In the genomic region with DNA sequence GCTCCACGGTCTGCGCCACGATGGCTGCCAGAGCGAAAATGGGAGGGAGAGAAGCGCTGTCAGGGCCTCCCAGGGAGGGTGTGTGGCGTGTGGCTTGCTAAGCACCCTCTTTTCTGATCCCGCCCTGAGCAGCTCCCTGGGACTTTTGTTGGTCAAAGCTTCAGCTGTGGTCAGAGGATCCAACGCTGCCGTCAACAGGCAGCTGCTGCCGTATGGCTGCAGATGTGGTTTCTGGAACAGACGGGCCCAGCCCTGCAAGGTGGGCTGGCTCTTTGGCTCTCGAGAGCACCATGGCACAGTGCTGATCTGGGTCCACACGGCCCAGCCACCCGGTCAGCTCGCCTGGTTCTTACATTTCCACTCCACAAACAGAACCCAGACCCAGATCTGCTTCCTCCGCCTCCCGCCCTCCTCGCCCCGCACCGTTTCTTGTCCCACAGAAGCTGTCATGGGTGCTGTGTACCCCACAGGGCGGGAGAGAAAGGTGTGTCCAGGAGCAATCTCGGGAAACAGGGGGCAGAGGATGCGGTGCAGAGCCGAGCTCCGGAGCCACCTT, we compare ENCODE assay signal across 16 cellular contexts.
DNase-seq lines count a peak whose midpoint lies in the region; TF ChIP-seq lines count a peak whose summit lies in the region.
"Had no signal": no experiment of that assay in that cellular context is flagged by ENCODE, and none has a peak within 500 bp of the region (broad histone marks: within the 10 kb centered on the region; RNA-seq: fewer than 3 reads in every experiment).

No MANE protein-coding gene starts in this region.

- H3K27ac Mint-ChIP-seq in activated CD4-positive, alpha-beta memory T cell treated with anti-CD3 and anti-CD28 coated beads for 36 hours, result no peak overlapping the region
- no peak overlapping the region for H3K27ac Mint-ChIP-seq in activated CD4-positive, alpha-beta memory T cell treated with anti-CD3 and anti-CD28 coated beads, Interleukin-2, amount 10 ng/mL, durations not matched to agents 7 days and 5 days
- H3K27ac Mint-ChIP-seq in neural progenitor cell, result no peak overlapping the region

- no peaks in the 10 kb centered on the region for H3K9me3 ChIP-seq in Peyer's patch
- H3K9me3 ChIP-seq in sigmoid colon, result no peaks in the 10 kb centered on the region
- H3K9me3 ChIP-seq in neural progenitor cell (ENCODE audit: low read depth), result no peaks in the 10 kb centered on the region
- H3K9me3 ChIP-seq: A549, pancreas had no signal

- H3K4me3 Mint-ChIP-seq in activated CD4-positive, alpha-beta memory T cell treated with anti-CD3 and anti-CD28 coated beads for 36 hours, result no peak overlapping the region
- no peak overlapping the region for H3K4me3 Mint-ChIP-seq in activated CD4-positive, alpha-beta memory T cell treated with anti-CD3 and anti-CD28 coated beads, Interleukin-2, amount 10 ng/mL, durations not matched to agents 7 days and 5 days
- H3K4me3 Mint-ChIP-seq in neural progenitor cell, result no peak overlapping the region

- H3K36me3 ChIP-seq in Peyer's patch, result no peaks in the 10 kb centered on the region
- no peaks in the 10 kb centered on the region for H3K36me3 ChIP-seq in sigmoid colon
- no peaks in the 10 kb centered on the region for H3K36me3 ChIP-seq in neural progenitor cell
- H3K36me3 ChIP-seq: pancreas had no signal

- peak; percentile 3 for DNase-seq in activated CD4-positive, alpha-beta memory T cell treated with anti-CD3 and anti-CD28 coated beads for 36 hours
- no peak for DNase-seq in activated CD4-positive, alpha-beta memory T cell treated with anti-CD3 and anti-CD28 coated beads, Interleukin-2, amount 10 ng/mL, durations not matched to agents 7 days and 5 days
- DNase-seq in Peyer's patch (peak in 2 of 3 donors; percentile 17 to 23), cardiac septum (ENCODE audit: low spot score) (peak; percentile 71), sigmoid colon (peak; percentile 33), neural progenitor cell (ENCODE audit: low spot score) (no peak), NCI-H82 (lab: John Stamatoyannopoulos, UW) (no peak), superior temporal gyrus (ENCODE audit: extremely low spot score) (no peak)
- DNase-seq: central memory CD4-positive, alpha-beta T cell; DMS79 treated with DMSO at 0.1 percent for 48 hours; NCI-H69; stimulated activated naive CD4-positive, alpha-beta T cell had no signal

- H3K27me3 Mint-ChIP-seq in activated CD4-positive, alpha-beta memory T cell treated with anti-CD3 and anti-CD28 coated beads for 36 hours, result peaks cover 15% of the 10 kb centered on the region
- H3K27me3 Mint-ChIP-seq in activated CD4-positive, alpha-beta memory T cell treated with anti-CD3 and anti-CD28 coated beads, Interleukin-2, amount 10 ng/mL, durations not matched to agents 7 days and 5 days, result peaks cover 2% of the 10 kb centered on the region
- H3K27me3 Mint-ChIP-seq in neural progenitor cell (ENCODE audit: insufficient read depth, low read depth), result peaks cover 8% of the 10 kb centered on the region

- TF ChIP-seq CTCF in Peyer's patch (IDR thresholded peaks at IDR 0.05) (no peak), sigmoid colon (IDR thresholded peaks at IDR 0.05) (no peak), neural progenitor cell (IDR thresholded peaks at IDR 0.05) (no peak)

- no peak for TF ChIP-seq POLR2A in Peyer's patch (IDR thresholded peaks at IDR 0.05)
- TF ChIP-seq POLR2A in sigmoid colon (IDR thresholded peaks at IDR 0.05), result no peak

- H3K4me3 ChIP-seq in Peyer's patch (no peak overlapping the region), sigmoid colon (no peak overlapping the region), neural progenitor cell (no peak overlapping the region)
- H3K4me3 ChIP-seq: A549, K562, pancreas, smooth muscle cell had no signal

- no peaks in the 10 kb centered on the region for H3K36me3 Mint-ChIP-seq in activated CD4-positive, alpha-beta memory T cell treated with anti-CD3 and anti-CD28 coated beads for 36 hours
- H3K36me3 Mint-ChIP-seq in activated CD4-positive, alpha-beta memory T cell treated with anti-CD3 and anti-CD28 coated beads, Interleukin-2, amount 10 ng/mL, durations not matched to agents 7 days and 5 days (ENCODE audit: low read depth), result no peaks in the 10 kb centered on the region
- no peaks in the 10 kb centered on the region for H3K36me3 Mint-ChIP-seq in neural progenitor cell

- intact Hi-C loops in activated CD4-positive, alpha-beta memory T cell treated with anti-CD3 and anti-CD28 coated beads for 36 hours (cut with micrococcal nuclease), result no loop called here
- intact Hi-C loops in cardiac septum (cut with DNase I), result no loop called here
- intact Hi-C loops in sigmoid colon (cut with DNase I), result no loop called here

- H3K27me3 ChIP-seq in Peyer's patch (no peaks in the 10 kb centered on the region), sigmoid colon (peaks cover 0 to 83% (median 34%) of the 10 kb centered on the region in 3 donors), neural progenitor cell (peaks cover 13% of the 10 kb centered on the region)
- H3K27me3 ChIP-seq: pancreas had no signal

- no peak for TF ChIP-seq EP300 in sigmoid colon (IDR thresholded peaks at IDR 0.05)

- H3K4me1 ChIP-seq in Peyer's patch, result no peaks in the 10 kb centered on the region
- H3K4me1 ChIP-seq in sigmoid colon, result no peaks in the 10 kb centered on the region
- no peaks in the 10 kb centered on the region for H3K4me1 ChIP-seq in neural progenitor cell
- H3K4me1 ChIP-seq: A549, pancreas had no signal

- H3K9ac ChIP-seq in neural progenitor cell, result no peak overlapping the region

- no peaks in the 10 kb centered on the region for H3K4me1 Mint-ChIP-seq in activated CD4-positive, alpha-beta memory T cell treated with anti-CD3 and anti-CD28 coated beads for 36 hours (ENCODE audit: low read depth)
- H3K4me1 Mint-ChIP-seq in activated CD4-positive, alpha-beta memory T cell treated with anti-CD3 and anti-CD28 coated beads, Interleukin-2, amount 10 ng/mL, durations not matched to agents 7 days and 5 days, result no peaks in the 10 kb centered on the region
- H3K4me1 Mint-ChIP-seq in neural progenitor cell, result no peaks in the 10 kb centered on the region

- H3K9me3 Mint-ChIP-seq in activated CD4-positive, alpha-beta memory T cell treated with anti-CD3 and anti-CD28 coated beads for 36 hours, result no peaks in the 10 kb centered on the region
- no peaks in the 10 kb centered on the region for H3K9me3 Mint-ChIP-seq in activated CD4-positive, alpha-beta memory T cell treated with anti-CD3 and anti-CD28 coated beads, Interleukin-2, amount 10 ng/mL, durations not matched to agents 7 days and 5 days
- no peaks in the 10 kb centered on the region for H3K9me3 Mint-ChIP-seq in neural progenitor cell

- WGBS in sigmoid colon, 2 donors, result 76 to 77% methylated on average over 25 of the region's 25 CpGs

- no peaks in the 10 kb centered on the region for H4K20me1 ChIP-seq in neural progenitor cell (ENCODE audit: low read depth)

- POLR2A ChIA-PET in activated CD4-positive, alpha-beta memory T cell treated with anti-CD3 and anti-CD28 coated beads for 36 hours (lab: Charles Lee), result no interaction called here
- POLR2A ChIA-PET in activated CD4-positive, alpha-beta memory T cell treated with anti-CD3 and anti-CD28 coated beads, Interleukin-2, amount 10 ng/mL, durations not matched to agents 7 days and 5 days (lab: Charles Lee), result no interaction called here

- no peaks in the 10 kb centered on the region for H3K79me2 ChIP-seq in neural progenitor cell (ENCODE audit: low read depth)

- no peaks in the 10 kb centered on the region for H3F3A ChIP-seq in neural progenitor cell (ENCODE audit: low read depth)

- H2AFZ ChIP-seq in neural progenitor cell (replicated peaks), result no peak overlapping the region

- CTCF ChIA-PET in activated CD4-positive, alpha-beta memory T cell treated with anti-CD3 and anti-CD28 coated beads for 36 hours (lab: Charles Lee), result interaction anchor here (0.9 kb wide), 1 partner anchor 289 kb away, joined by 4 read pairs; no protein-coding TSS in a partner anchor
- CTCF ChIA-PET in activated CD4-positive, alpha-beta memory T cell treated with anti-CD3 and anti-CD28 coated beads, Interleukin-2, amount 10 ng/mL, durations not matched to agents 7 days and 5 days (lab: Charles Lee), result no interaction called here

- H3K4me2 ChIP-seq in neural progenitor cell, result no peak overlapping the region
- H3K4me2 ChIP-seq: A549, smooth muscle cell had no signal

- H3K27ac ChIP-seq in Peyer's patch, result no peak overlapping the region
- no peak overlapping the region for H3K27ac ChIP-seq in sigmoid colon
- no peak overlapping the region for H3K27ac ChIP-seq in neural progenitor cell
- H3K27ac ChIP-seq: A549, pancreas had no signal

Comparison
In these comparisons a context has a peak if more than half of its experiments do, and no peak if none do; other contexts are left out.
1. DNase-seq: peak in activated CD4-positive, alpha-beta memory T cell treated with anti-CD3 and anti-CD28 coated beads for 36 hours (single experiment), Peyer's patch (2 of 3), cardiac septum (single experiment) and sigmoid colon (single experiment); none in activated CD4-positive, alpha-beta memory T cell treated with anti-CD3 and anti-CD28 coated beads, Interleukin-2, amount 10 ng/mL, durations not matched to agents 7 days and 5 days (single experiment), neural progenitor cell (single experiment), NCI-H82 (single experiment) and superior temporal gyrus (single experiment).